Comparison of ENCODE assay signal across 17 cellular contexts in the genomic region with DNA sequence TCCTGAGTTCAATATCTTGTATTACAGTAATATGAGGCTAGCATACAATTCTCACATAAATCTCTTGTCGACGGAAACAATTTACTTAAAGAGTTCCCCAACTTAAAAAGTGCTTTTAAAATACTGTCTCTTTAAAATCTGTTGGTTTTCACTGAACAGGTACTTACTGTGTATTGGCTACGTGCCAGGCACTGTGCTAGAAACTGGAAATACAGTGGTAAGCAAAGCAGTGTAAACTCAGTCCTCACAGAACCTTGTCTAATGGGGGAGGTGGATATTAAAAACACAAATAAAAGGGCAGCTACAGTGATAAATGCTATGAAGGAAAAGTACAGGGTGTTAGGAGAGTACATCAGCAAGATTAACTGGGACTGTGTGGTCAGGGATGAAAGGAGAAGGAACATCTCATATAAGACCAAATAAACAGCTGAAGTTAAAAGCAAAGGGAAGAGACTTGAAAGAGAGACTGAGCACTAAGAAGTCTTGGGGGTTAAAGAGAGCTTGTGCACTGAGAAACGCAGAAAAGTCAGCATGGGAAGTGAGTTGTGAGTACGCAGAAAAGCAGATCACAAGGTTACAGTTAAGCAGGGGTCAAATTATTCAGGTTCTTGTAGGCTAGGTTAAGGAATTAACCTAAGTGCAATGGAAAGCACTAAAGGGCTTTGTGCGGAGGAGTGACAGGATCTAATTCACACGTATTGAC. TPM values are rescaled to one million over a fixed set of nuclear protein-coding genes. Genes with fewer than 3 reads are reported as not detected.
DNase-seq lines count a peak whose midpoint lies in the region; ATAC-seq and TF ChIP-seq lines count a peak whose summit lies in the region.
"Had no signal": no experiment of that assay in that cellular context is flagged by ENCODE, and none has a peak within 500 bp of the region (broad histone marks: within the 10 kb centered on the region; RNA-seq: fewer than 3 reads in every experiment).

No MANE protein-coding gene starts in this region.

- no peak overlapping the region for H3K27ac Mint-ChIP-seq in type B pancreatic cell
- H3K27ac Mint-ChIP-seq: activated CD8-positive, alpha-beta memory T cell treated with anti-CD3 and anti-CD28 coated beads, Interleukin-2, amount 10 ng/mL, durations not matched to agents 7 days and 5 days had no signal

- peak overlapping the region; percentile 30 for H3K4me3 Mint-ChIP-seq in type B pancreatic cell
- H3K4me3 Mint-ChIP-seq: activated CD8-positive, alpha-beta memory T cell treated with anti-CD3 and anti-CD28 coated beads, Interleukin-2, amount 10 ng/mL, durations not matched to agents 7 days and 5 days; neural crest cell had no signal

- no peak for ATAC-seq in HG03095 (IDR thresholded peaks at IDR 0.05; ENCODE audit: unreplicated experiment)
- ATAC-seq: activated CD8-positive, alpha-beta memory T cell treated with anti-CD3 and anti-CD28 coated beads, Interleukin-2, amount 10 ng/mL, durations not matched to agents 7 days and 5 days had no signal

- no peak for TF ChIP-seq CTCF in fibroblast of villous mesenchyme (IDR thresholded peaks at IDR 0.05; ENCODE audit: insufficient read depth, low read depth, low read length)
- TF ChIP-seq CTCF in type B pancreatic cell (conservative IDR thresholded peaks at IDR 0.05) = no peak

- no peaks in the 10 kb centered on the region for H3K27me3 Mint-ChIP-seq in type B pancreatic cell
- H3K27me3 Mint-ChIP-seq: activated CD8-positive, alpha-beta memory T cell treated with anti-CD3 and anti-CD28 coated beads, Interleukin-2, amount 10 ng/mL, durations not matched to agents 7 days and 5 days had no signal

- no peaks in the 10 kb centered on the region for H3K9me3 Mint-ChIP-seq in type B pancreatic cell

- peaks cover 10% of the 10 kb centered on the region for H3K4me1 Mint-ChIP-seq in type B pancreatic cell (ENCODE audit: unreplicated experiment)
- H3K4me1 Mint-ChIP-seq: activated CD8-positive, alpha-beta memory T cell treated with anti-CD3 and anti-CD28 coated beads, Interleukin-2, amount 10 ng/mL, durations not matched to agents 7 days and 5 days; neural crest cell had no signal

- DNase-seq in NCI-H748 (lab: John Stamatoyannopoulos, UW; ENCODE audit: unreplicated experiment) = peak; percentile 8
- DNase-seq in NCI-H748 treated with DMSO at 0.1 percent for 48 hours (lab: John Stamatoyannopoulos, UW) = no peak
- peak; percentile 30 for DNase-seq in NCI-H345 (lab: John Stamatoyannopoulos, UW)
- DNase-seq in fibroblast of villous mesenchyme (ENCODE audit: low read depth) = peak; percentile 5
- DNase-seq in type B pancreatic cell (ENCODE audit: extremely low spot score, unreplicated experiment) = no peak
- DNase-seq in midbrain (lab: John Stamatoyannopoulos, UW) = no peak
- DNase-seq in NCI-H1436 treated with DMSO at 0.1 percent for 48 hours (lab: John Stamatoyannopoulos, UW) = no peak
- DNase-seq: activated CD8-positive, alpha-beta memory T cell treated with anti-CD3 and anti-CD28 coated beads, Interleukin-2, amount 10 ng/mL, durations not matched to agents 7 days and 5 days; effector CD4-positive, alpha-beta T cell; GDM1; GM23248; KG1; NCI-H1694 treated with DMSO at 0.1 percent for 48 hours; sigmoid colon; stimulated activated CD4-positive, alpha-beta T cell treated with anti-CD3 and anti-CD28 coated beads, Interleukin-4, amount 100 ng/mL, for 24 hours had no signal

- peaks cover 18% of the 10 kb centered on the region for H3K36me3 Mint-ChIP-seq in type B pancreatic cell

- no peak overlapping the region for H3K4me3 ChIP-seq in fibroblast of villous mesenchyme (ENCODE audit: low read depth, low read length)
- H3K4me3 ChIP-seq: GM23248, sigmoid colon had no signal

RNA-seq across cellular contexts. Expression of gene USP40, which starts 52.5 kb away (rescaled TPM):
- 28.3 and 48.8 TPM in 2 replicates for total RNA-seq in fibroblast of villous mesenchyme
- 29.1 and 41.5 TPM in 2 replicates for total RNA-seq in type B pancreatic cell (ENCODE audit: low replicate concordance)

Comparison
In these comparisons a context has a peak if more than half of its experiments do, and no peak if none do; other contexts are left out.
1. DNase-seq: peak in NCI-H748 (single experiment), NCI-H345 (single experiment) and fibroblast of villous mesenchyme (single experiment); none in NCI-H748 treated with DMSO at 0.1 percent for 48 hours (single experiment), type B pancreatic cell (single experiment), midbrain (single experiment) and NCI-H1436 treated with DMSO at 0.1 percent for 48 hours (single experiment).